Comparison of ENCODE assay signal across 8 cellular contexts in the genomic region with DNA sequence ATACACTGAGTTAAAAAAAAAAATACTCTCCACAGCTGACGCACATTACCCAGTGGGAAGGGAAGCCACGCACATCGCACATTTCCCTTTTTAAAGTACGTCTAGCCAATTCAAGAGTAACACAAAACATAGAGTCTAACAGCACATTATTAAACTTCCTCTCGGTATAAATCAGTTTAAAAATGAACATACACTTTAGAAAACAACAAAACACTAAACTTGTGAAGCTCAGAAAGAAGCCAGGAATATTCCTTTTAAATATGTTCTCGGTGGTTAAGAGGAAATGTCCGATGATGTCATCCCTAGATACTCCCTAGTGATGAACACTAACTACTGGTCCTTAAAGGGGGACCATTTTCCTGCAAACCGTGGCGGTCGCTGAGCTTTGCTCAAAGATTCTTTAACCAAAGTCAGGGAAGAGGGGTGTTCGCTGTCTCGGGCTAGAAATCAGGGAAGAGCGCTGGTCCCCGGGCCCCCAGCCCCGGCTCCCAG. TPM values are rescaled to one million over a fixed set of nuclear protein-coding genes. Genes with fewer than 3 reads are reported as not detected.
DNase-seq lines count a peak whose midpoint lies in the region; ATAC-seq and TF ChIP-seq lines count a peak whose summit lies in the region.

No MANE protein-coding gene starts in this region.

- H3K4me3 Mint-ChIP-seq in endodermal cell: peak overlapping the region; percentile 73
- H3K4me3 Mint-ChIP-seq in mesothelial cell of epicardium: peak overlapping the region; percentile 85

- TF ChIP-seq CTCF in endodermal cell (conservative IDR thresholded peaks at IDR 0.05) (no peak), mesothelial cell of epicardium (IDR thresholded peaks at IDR 0.05; ENCODE audit: unreplicated experiment) (no peak), upper lobe of left lung (IDR thresholded peaks at IDR 0.05) (no peak)

- H3K27ac Mint-ChIP-seq in endodermal cell (peak overlapping the region; percentile 87), mesothelial cell of epicardium (peak overlapping the region; percentile 98)

- H3K36me3 Mint-ChIP-seq in endodermal cell (ENCODE audit: low read depth) (peaks cover 6% of the 10 kb centered on the region), mesothelial cell of epicardium (peaks cover 26% of the 10 kb centered on the region)

- no peak for TF ChIP-seq EP300 in upper lobe of left lung (IDR thresholded peaks at IDR 0.05)

- H3K9ac ChIP-seq in HUES64 (ENCODE audit: low read depth, low read length): peak overlapping the region; percentile 96
- peak overlapping the region; percentile 76 for H3K9ac ChIP-seq in endodermal cell (ENCODE audit: extremely low read depth, low read length, poor library complexity, severe bottlenecking)

- H3K4me1 ChIP-seq in HUES64 (ENCODE audit: insufficient read depth, low read length) (peaks cover 35% of the 10 kb centered on the region), endodermal cell (ENCODE audit: control insufficient read depth, insufficient read depth, low read length) (peaks cover 3% of the 10 kb centered on the region), upper lobe of left lung (peaks cover 0 to 13% (median 4%) of the 10 kb centered on the region in 4 donors)

- H3K27me3 ChIP-seq in HUES64 (ENCODE audit: insufficient read depth, low read length) (no peaks in the 10 kb centered on the region), endodermal cell (ENCODE audit: control insufficient read depth, insufficient read depth, low read length, poor library complexity, severe bottlenecking) (no peaks in the 10 kb centered on the region), upper lobe of left lung (peaks cover 0 to 11% (median 0%) of the 10 kb centered on the region in 4 donors)

- peak; percentile 78 for ATAC-seq in GM21717 (IDR thresholded peaks at IDR 0.05; ENCODE audit: unreplicated experiment)
- peak; percentile 89 for ATAC-seq in SK-N-SH treated with all-trans-retinoic acid at 6 μM for 48 hours
- ATAC-seq in upper lobe of left lung (ENCODE audit: low FRiP score in 2 of 2): peak; percentile 61 to 88

- H3K4me3 ChIP-seq in HUES64 (ENCODE audit: low read length): peak overlapping the region; percentile 77
- peak overlapping the region; percentile 84 for H3K4me3 ChIP-seq in endodermal cell (ENCODE audit: low read length)
- H3K4me3 ChIP-seq in upper lobe of left lung: peak overlapping the region; percentile 55 to 69 (median 62)

- H3K9me3 Mint-ChIP-seq in endodermal cell: peaks cover 3% of the 10 kb centered on the region
- peaks cover 24% of the 10 kb centered on the region for H3K9me3 Mint-ChIP-seq in mesothelial cell of epicardium

- H3K27ac ChIP-seq in HUES64 (ENCODE audit: low read depth, low read length) (peak overlapping the region; percentile 95), endodermal cell (ENCODE audit: low read depth, low read length) (peak overlapping the region; percentile 97), upper lobe of left lung (peak overlapping the region; percentile 55 to 76 (median 74))

- H3K36me3 ChIP-seq in HUES64 (ENCODE audit: insufficient read depth, low read length) (0 out of 2 replicates have a peak, but pooled peaks cover 3% of the 10 kb centered on the region), endodermal cell (ENCODE audit: control insufficient read depth, insufficient read depth, low read length) (no peaks in the 10 kb centered on the region), upper lobe of left lung (no peaks in the 10 kb centered on the region)

- H3K9me3 ChIP-seq in HUES64 (ENCODE audit: insufficient read depth, low read depth, low read length) (no peaks in the 10 kb centered on the region), endodermal cell (ENCODE audit: control insufficient read depth, low read length) (no peaks in the 10 kb centered on the region), upper lobe of left lung (no peaks in the 10 kb centered on the region)

- WGBS in HUES64: 3% methylated on average over 15 of the region's 15 CpGs
- WGBS in endodermal cell (ENCODE audit: insufficient coverage in 1 of 2, insufficient read length in 1 of 2), 2 experiments: 4 to 6% methylated on average over 8 to 15 of the region's 15 CpGs
- 4 to 5% methylated on average over 12 to 15 of the region's 15 CpGs for WGBS in upper lobe of left lung, 2 donors

- peaks cover 3% of the 10 kb centered on the region for H3K27me3 Mint-ChIP-seq in endodermal cell (ENCODE audit: insufficient read depth)
- H3K27me3 Mint-ChIP-seq in mesothelial cell of epicardium (ENCODE audit: low read depth): no peaks in the 10 kb centered on the region

- TF ChIP-seq POLR2A in upper lobe of left lung (IDR thresholded peaks at IDR 0.05): no peak

- H3K4me1 Mint-ChIP-seq in endodermal cell (peaks cover 3% of the 10 kb centered on the region), mesothelial cell of epicardium (peaks cover 18% of the 10 kb centered on the region)

- DNase-seq in NCI-H510A treated with DMSO at 0.1 percent for 48 hours (lab: John Stamatoyannopoulos, UW): peak; percentile 19
- no peak for DNase-seq in NCI-H510A (lab: John Stamatoyannopoulos, UW)
- no peak for DNase-seq in endodermal cell
- no peak for DNase-seq in mesothelial cell of epicardium (ENCODE audit: low spot score in 2 of 2, unreplicated experiment in 2 of 2)
- no peak for DNase-seq in upper lobe of left lung

TF ChIP-seq in SK-N-SH treated with all-trans-retinoic acid at 6 μM for 48 hours, 23 proteins besides CTCF, POLR2A, EP300 and RAD21:
- TF ChIP-seq GLIS3 (CRISPR knock-in tag; IDR thresholded peaks at IDR 0.05) (no peak), ZNF8 (CRISPR knock-in tag; IDR thresholded peaks at IDR 0.05) (0 out of 2 replicates have a peak, but pooled peaks have one; percentile 30), ZNF565 (CRISPR knock-in tag; conservative IDR thresholded peaks at IDR 0.05; ENCODE audit: low read depth) (0 out of 2 replicates have a peak, but pooled peaks have one; percentile 24)
- TF ChIP-seq, protein P1, sequence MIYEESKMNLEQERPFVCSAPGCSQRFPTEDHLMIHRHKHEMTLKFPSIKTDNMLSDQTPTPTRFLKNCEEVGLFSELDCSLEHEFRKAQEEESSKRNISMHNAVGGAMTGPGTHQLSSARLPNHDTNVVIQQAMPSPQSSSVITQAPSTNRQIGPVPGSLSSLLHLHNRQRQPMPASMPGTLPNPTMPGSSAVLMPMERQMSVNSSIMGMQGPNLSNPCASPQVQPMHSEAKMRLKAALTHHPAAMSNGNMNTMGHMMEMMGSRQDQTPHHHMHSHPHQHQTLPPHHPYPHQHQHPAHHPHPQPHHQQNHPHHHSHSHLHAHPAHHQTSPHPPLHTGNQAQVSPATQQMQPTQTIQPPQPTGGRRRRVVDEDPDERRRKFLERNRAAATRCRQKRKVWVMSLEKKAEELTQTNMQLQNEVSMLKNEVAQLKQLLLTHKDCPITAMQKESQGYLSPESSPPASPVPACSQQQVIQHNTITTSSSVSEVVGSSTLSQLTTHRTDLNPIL (CRISPR knock-in tag; IDR thresholded peaks at IDR 0.05; ENCODE audit: low read depth): peak; percentile 61; the same call in 1 of the 2 replicates

RNA-seq across cellular contexts. Expression of gene MYEF2, which starts 0.7 kb away (rescaled TPM):
- 51.7 TPM for polyA plus RNA-seq in HUES64 (2013, experiment 1 of 2)
- polyA plus RNA-seq in HUES64 (2013, experiment 2 of 2): 70.4 TPM
- total RNA-seq in endodermal cell: 10 to 100 TPM; 58.2 to 91.2 TPM
- polyA plus RNA-seq in endodermal cell (2013, experiment 1 of 2): 122 TPM
- 113 TPM for polyA plus RNA-seq in endodermal cell (2013, experiment 2 of 2)
- 104 to 111 TPM (median 104 TPM) in 3 replicates for total RNA-seq in mesothelial cell of epicardium
- 10 to 100 TPM; 12.6 to 44.0 (median 28.0) TPM for total RNA-seq in upper lobe of left lung

RNA-seq across cellular contexts. Expression of gene CTXN2, which starts 14.0 kb away (rescaled TPM):
- polyA plus RNA-seq in HUES64 (2013, experiment 1 of 2): 0.15 TPM
- polyA plus RNA-seq in HUES64 (2013, experiment 2 of 2): not detected
- under 1 TPM in 1 of 2 donors, not detected in 1; 0.13 TPM for total RNA-seq in endodermal cell
- polyA plus RNA-seq in endodermal cell (2013, experiment 1 of 2): 0.28 TPM
- 0.12 TPM for polyA plus RNA-seq in endodermal cell (2013, experiment 2 of 2)
- total RNA-seq in mesothelial cell of epicardium: 0.18 to 0.25 TPM in 2 of 3 replicates, not detected in the other
- total RNA-seq in upper lobe of left lung: not detected

RNA-seq across cellular contexts. Expression of gene SLC12A1, which starts 28.7 kb away (rescaled TPM):
- polyA plus RNA-seq in HUES64 (2013, experiment 1 of 2): 0.45 TPM
- 0.38 TPM for polyA plus RNA-seq in HUES64 (2013, experiment 2 of 2)
- not detected for total RNA-seq in endodermal cell
- polyA plus RNA-seq in endodermal cell (2013, experiment 1 of 2): 0.07 TPM
- not detected for polyA plus RNA-seq in endodermal cell (2013, experiment 2 of 2)
- 0.13 to 0.31 TPM (median 0.14 TPM) in 3 replicates for total RNA-seq in mesothelial cell of epicardium
- not detected for total RNA-seq in upper lobe of left lung

RNA-seq across cellular contexts. Expression of gene SLC24A5, which starts 56.6 kb away (rescaled TPM):
- not detected for polyA plus RNA-seq in HUES64 (2013, experiment 1 of 2)
- not detected for polyA plus RNA-seq in HUES64 (2013, experiment 2 of 2)
- not detected for total RNA-seq in endodermal cell
- 0.14 TPM for polyA plus RNA-seq in endodermal cell (2013, experiment 1 of 2)
- not detected for polyA plus RNA-seq in endodermal cell (2013, experiment 2 of 2)
- 0.16 TPM in 1 of 3 replicates, not detected in the others for total RNA-seq in mesothelial cell of epicardium
- total RNA-seq in upper lobe of left lung: under 1 TPM in 1 of 6 donors, not detected in 5; 0.83 TPM
